ENCODE assay signal across 8 cellular contexts in genomic region chr9:83623634-83623991, GRCh38. TPM values are rescaled to one million over a fixed set of nuclear protein-coding genes. Genes with fewer than 3 reads are reported as not detected.
A peak's percentile ranks its signal among the peaks of the same experiment; 100 is the strongest.
DNase-seq lines count a peak whose midpoint lies in the region; ATAC-seq and TF ChIP-seq lines count a peak whose summit lies in the region.

No MANE protein-coding gene starts in this region.

- peak overlapping the region; percentile 63 for H3K4me3 ChIP-seq in epithelial cell of esophagus (ENCODE audit: low read length)

- DNase-seq in activated CD8-positive, alpha-beta memory T cell treated with anti-CD3 and anti-CD28 coated beads, Interleukin-2, amount 10 ng/mL, durations not matched to agents 7 days and 5 days = no peak
- no peak for DNase-seq in activated CD8-positive, alpha-beta memory T cell treated with anti-CD3 and anti-CD28 coated beads for 24 hours
- no peak for DNase-seq in epithelial cell of esophagus (ENCODE audit: low read depth)
- DNase-seq in NOMO-1 treated with dmso at 0.1 percent for 144 hours (lab: John Stamatoyannopoulos, UW; ENCODE audit: unreplicated experiment) = no peak
- DNase-seq in 8988T = no peak

- ATAC-seq in activated CD8-positive, alpha-beta memory T cell treated with anti-CD3 and anti-CD28 coated beads, Interleukin-2, amount 10 ng/mL, durations not matched to agents 7 days and 5 days = peak; percentile 8
- peak; percentile 19 for ATAC-seq in HG02970 (IDR thresholded peaks at IDR 0.05; ENCODE audit: low FRiP score, unreplicated experiment)

- no peak for TF ChIP-seq CTCF in epithelial cell of esophagus (IDR thresholded peaks at IDR 0.05; ENCODE audit: insufficient read depth, low read depth, low read length, missing control alignments)
- no peak for TF ChIP-seq CTCF in nephron (IDR thresholded peaks at IDR 0.05; ENCODE audit: unreplicated experiment in 3 of 3)

- peaks cover 2% of the 10 kb centered on the region for H3K27me3 Mint-ChIP-seq in activated CD8-positive, alpha-beta memory T cell treated with anti-CD3 and anti-CD28 coated beads, Interleukin-2, amount 10 ng/mL, durations not matched to agents 7 days and 5 days
- peaks cover 15% of the 10 kb centered on the region for H3K27me3 Mint-ChIP-seq in nephron (ENCODE audit: low read depth)

- TF ChIP-seq POLR2A in Raji (IDR thresholded peaks at IDR 0.05; ENCODE audit: insufficient read depth, low read depth, low read length) = peak; percentile 19; the same call in 1 of the 2 replicates

- H3K4me3 Mint-ChIP-seq in activated CD8-positive, alpha-beta memory T cell treated with anti-CD3 and anti-CD28 coated beads, Interleukin-2, amount 10 ng/mL, durations not matched to agents 7 days and 5 days = peak overlapping the region; percentile 83
- H3K4me3 Mint-ChIP-seq in nephron = peak overlapping the region; percentile 89 to 96 (median 96)

- CTCF ChIA-PET in activated CD8-positive, alpha-beta memory T cell treated with anti-CD3 and anti-CD28 coated beads, Interleukin-2, amount 10 ng/mL, durations not matched to agents 7 days and 5 days (lab: Charles Lee) = interaction anchor here (0.6 to 2.2 kb wide), 15 partner anchors 15 to 380 kb away, joined by 3 to 9 read pairs (median 3); partner anchors contain the start of genes KIF27 and UBQLN1

- no peaks in the 10 kb centered on the region for H3K9me3 Mint-ChIP-seq in activated CD8-positive, alpha-beta memory T cell treated with anti-CD3 and anti-CD28 coated beads, Interleukin-2, amount 10 ng/mL, durations not matched to agents 7 days and 5 days (ENCODE audit: low read depth)
- no peaks in the 10 kb centered on the region for H3K9me3 Mint-ChIP-seq in nephron

- peak overlapping the region; percentile 94 for H3K27ac Mint-ChIP-seq in activated CD8-positive, alpha-beta memory T cell treated with anti-CD3 and anti-CD28 coated beads, Interleukin-2, amount 10 ng/mL, durations not matched to agents 7 days and 5 days
- H3K27ac Mint-ChIP-seq in nephron = peak overlapping the region; percentile 57 to 96 (median 71)

- H3K36me3 Mint-ChIP-seq in activated CD8-positive, alpha-beta memory T cell treated with anti-CD3 and anti-CD28 coated beads, Interleukin-2, amount 10 ng/mL, durations not matched to agents 7 days and 5 days = peaks cover 14% of the 10 kb centered on the region
- H3K36me3 Mint-ChIP-seq in nephron (ENCODE audit: low read depth) = peaks cover 6% of the 10 kb centered on the region

- peaks cover 25% of the 10 kb centered on the region for H3K4me1 Mint-ChIP-seq in activated CD8-positive, alpha-beta memory T cell treated with anti-CD3 and anti-CD28 coated beads, Interleukin-2, amount 10 ng/mL, durations not matched to agents 7 days and 5 days
- H3K4me1 Mint-ChIP-seq in nephron = peaks cover 21% of the 10 kb centered on the region

RNA-seq across cellular contexts. Expression of gene IDNK, which starts 0.7 kb away (rescaled TPM):
- total RNA-seq in activated CD8-positive, alpha-beta memory T cell treated with anti-CD3 and anti-CD28 coated beads, Interleukin-2, amount 10 ng/mL, durations not matched to agents 7 days and 5 days = 1 to 10 TPM; 6.2 to 9.1 TPM
